8 cellular contexts compared by ENCODE assay signal in the genomic region with DNA sequence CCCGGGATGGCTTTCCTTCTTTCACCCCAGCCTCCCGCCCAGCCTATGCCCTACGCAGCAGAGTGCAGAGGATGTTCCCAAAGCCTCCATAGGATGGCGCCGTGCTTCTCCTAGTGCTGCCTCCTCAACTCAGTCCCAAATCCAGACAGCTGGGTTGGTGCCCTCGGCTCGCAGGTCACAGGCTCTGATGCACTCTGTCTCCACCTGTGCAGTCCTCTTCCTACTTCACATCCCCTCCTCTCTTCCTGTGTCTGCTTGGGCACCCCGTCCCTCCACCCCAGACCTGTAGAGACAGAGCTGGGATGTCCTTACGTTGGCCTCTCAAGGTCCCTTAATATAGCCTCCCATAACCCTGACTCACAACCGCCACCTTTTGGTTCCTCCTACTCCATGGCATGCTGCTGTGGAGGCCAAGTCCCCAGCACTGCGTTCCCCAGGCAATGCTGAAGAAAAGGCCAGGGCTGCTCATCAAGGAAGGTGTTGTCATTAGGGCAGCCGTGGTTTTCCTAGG.
A peak's percentile ranks its signal among the peaks of the same experiment; 100 is the strongest.
DNase-seq lines count a peak whose midpoint lies in the region; FAIRE-seq and TF ChIP-seq lines count a peak whose summit lies in the region.

No MANE protein-coding gene starts in this region.

- no peak for FAIRE-seq in urothelium cell line (lab: Jason Lieb, UNC)

- H2BK5ac ChIP-seq in mesendoderm (ENCODE audit: low read length) (no peak overlapping the region), mesenchymal stem cell (ENCODE audit: low read depth, low read length, poor library complexity, severe bottlenecking) (no peak overlapping the region)

- H2BK15ac ChIP-seq in mesendoderm (replicated peaks; ENCODE audit: low read depth): no peak overlapping the region
- no peak overlapping the region for H2BK15ac ChIP-seq in mesenchymal stem cell (ENCODE audit: low read depth, poor library complexity, severe bottlenecking)

- H3K4me3 ChIP-seq in astrocyte of the spinal cord (ENCODE audit: low read depth, low read length) (no peak overlapping the region), mesendoderm (ENCODE audit: low read length) (no peak overlapping the region), mesenchymal stem cell (ENCODE audit: insufficient read depth in 1 of 2, low read depth in 1 of 2, low read length in 2 of 2) (no peak overlapping the region)

- peak; percentile 14 for TF ChIP-seq CTCF in astrocyte of the spinal cord (IDR thresholded peaks at IDR 0.05; ENCODE audit: low read depth, low read length)

- H3K4me2 ChIP-seq in mesendoderm (ENCODE audit: low read length) (no peak overlapping the region), mesenchymal stem cell (ENCODE audit: low read length, poor library complexity, severe bottlenecking) (no peak overlapping the region)

- H3K23ac ChIP-seq in mesendoderm (ENCODE audit: low read length): no peak overlapping the region
- no peak overlapping the region for H3K23ac ChIP-seq in mesenchymal stem cell (ENCODE audit: low read length in 2 of 2)

- H3K14ac ChIP-seq in mesenchymal stem cell (ENCODE audit: low read length in 2 of 2): peak overlapping the region in 1 of 2 experiments; percentile 79

- no CpG with 5 or more reads among the region's 12 CpGs for WGBS in mesendoderm (ENCODE audit: extremely low coverage, insufficient coverage, low lambda C conversion rate)
- 60% methylated on average over 12 of the region's 12 CpGs for WGBS in mesenchymal stem cell

- H3K27ac ChIP-seq in mesendoderm (ENCODE audit: low read depth, low read length): no peak overlapping the region
- H3K27ac ChIP-seq in mesenchymal stem cell (ENCODE audit: low read length, poor library complexity, severe bottlenecking): no peak overlapping the region

- H3K9me3 ChIP-seq in mesenchymal stem cell (ENCODE audit: control insufficient read depth, low read length): no peaks in the 10 kb centered on the region

- peak; percentile 69 for DNase-seq in activated CD8-positive, alpha-beta memory T cell treated with anti-CD3 and anti-CD28 coated beads for 24 hours
- no peak for DNase-seq in activated CD8-positive, alpha-beta memory T cell treated with anti-CD3 and anti-CD28 coated beads, Interleukin-2, amount 50 U/mL, for 4 hours
- DNase-seq in NCI-H526 treated with DMSO at 0.1 percent for 48 hours (lab: John Stamatoyannopoulos, UW) (peak; percentile 36), astrocyte of the spinal cord (ENCODE audit: low read depth, low spot score) (no peak), mesendoderm (peak; percentile 95), NCI-H1105 treated with DMSO at 0.1 percent for 48 hours (lab: John Stamatoyannopoulos, UW) (no peak), urothelium cell line (ENCODE audit: low spot score) (no peak), mesenchymal stem cell (no peak)

- no peak overlapping the region for H4K5ac ChIP-seq in mesendoderm (ENCODE audit: low read length)

- in situ Hi-C loops in astrocyte of the spinal cord (cut with HindIII; ENCODE audit: low sequenced_read_pairs): no loop called here

- H2BK120ac ChIP-seq in mesendoderm (ENCODE audit: low read depth, low read length): no peak overlapping the region
- no peak overlapping the region for H2BK120ac ChIP-seq in mesenchymal stem cell (ENCODE audit: low read depth, low read length)

- H3K4ac ChIP-seq in mesendoderm (ENCODE audit: low read depth, low read length) (no peak overlapping the region), mesenchymal stem cell (ENCODE audit: low read depth in 1 of 2, low read length in 2 of 2) (no peak overlapping the region)

- H3K9ac ChIP-seq in mesendoderm (ENCODE audit: low read length) (no peak overlapping the region), mesenchymal stem cell (ENCODE audit: low read length) (no peak overlapping the region)

- no peak overlapping the region for H2AK5ac ChIP-seq in mesendoderm (ENCODE audit: low read length)
- H2AK5ac ChIP-seq in mesenchymal stem cell (ENCODE audit: low read length, severe bottlenecking): no peak overlapping the region

- no peak overlapping the region for H2AFZ ChIP-seq in mesenchymal stem cell (ENCODE audit: low read depth, low read length)

- peak overlapping the region; percentile 40 for H3K56ac ChIP-seq in mesendoderm (ENCODE audit: low read length)

- H2BK12ac ChIP-seq in mesenchymal stem cell (ENCODE audit: low read length in 2 of 2): peak overlapping the region in 1 of 2 experiments; percentile 6

- H3K4me1 ChIP-seq in mesendoderm (ENCODE audit: control insufficient read depth, low read depth, low read length): peaks cover 11% of the 10 kb centered on the region
- peaks cover 4% of the 10 kb centered on the region for H3K4me1 ChIP-seq in mesenchymal stem cell (ENCODE audit: control insufficient read depth, insufficient read depth, low read depth, low read length)

- H3K18ac ChIP-seq in mesendoderm (ENCODE audit: low read length) (no peak overlapping the region), mesenchymal stem cell (ENCODE audit: low read depth in 1 of 2, low read length in 2 of 2) (no peak overlapping the region)

- H4K91ac ChIP-seq in mesenchymal stem cell (ENCODE audit: low read length): no peak overlapping the region

- H3K27me3 ChIP-seq in mesendoderm (ENCODE audit: insufficient read depth, low read length, poor library complexity): no peaks in the 10 kb centered on the region
- peaks cover 8 to 42% of the 10 kb centered on the region in 2 experiments for H3K27me3 ChIP-seq in mesenchymal stem cell (ENCODE audit: control insufficient read depth in 1 of 2, insufficient read depth in 1 of 2, low read length in 2 of 2)

- H3K36me3 ChIP-seq in mesendoderm (ENCODE audit: control insufficient read depth, insufficient read depth, low read length): no peaks in the 10 kb centered on the region
- H3K36me3 ChIP-seq in mesenchymal stem cell (ENCODE audit: control insufficient read depth in 1 of 2, insufficient read depth in 2 of 2, low read depth in 1 of 2, low read length in 2 of 2): no peaks in the 10 kb centered on the region

- H4K8ac ChIP-seq in mesendoderm (ENCODE audit: low read depth, low read length) (no peak overlapping the region), mesenchymal stem cell (ENCODE audit: low read length) (no peak overlapping the region)

- H3K79me2 ChIP-seq in mesendoderm (ENCODE audit: control insufficient read depth, insufficient read depth, low read length): no peaks in the 10 kb centered on the region

- H3K79me1 ChIP-seq in mesendoderm (ENCODE audit: low read length) (no peaks in the 10 kb centered on the region), mesenchymal stem cell (replicated peaks; ENCODE audit: low read length, poor library complexity, severe bottlenecking) (no peaks in the 10 kb centered on the region)

Comparison
In these comparisons a context has a peak if more than half of its experiments do, and no peak if none do; other contexts are left out.
1. DNase-seq: peak in activated CD8-positive, alpha-beta memory T cell treated with anti-CD3 and anti-CD28 coated beads for 24 hours (single experiment), NCI-H526 treated with DMSO at 0.1 percent for 48 hours (single experiment) and mesendoderm (single experiment); none in activated CD8-positive, alpha-beta memory T cell treated with anti-CD3 and anti-CD28 coated beads, Interleukin-2, amount 50 U/mL, for 4 hours (single experiment), astrocyte of the spinal cord (single experiment), NCI-H1105 treated with DMSO at 0.1 percent for 48 hours (single experiment), urothelium cell line (single experiment) and mesenchymal stem cell (single experiment).